Comparison of ENCODE assay signal across 8 cellular contexts in genomic region chr10:110209399-110209925, GRCh38. TPM values are rescaled to one million over a fixed set of nuclear protein-coding genes. Genes with fewer than 3 reads are reported as not detected.
A peak's percentile ranks its signal among the peaks of the same experiment; 100 is the strongest.
DNase-seq lines count a peak whose midpoint lies in the region; ATAC-seq and TF ChIP-seq lines count a peak whose summit lies in the region.

No MANE protein-coding gene starts in this region.

- TF ChIP-seq CTCF in PC-3 (conservative IDR thresholded peaks at IDR 0.05; ENCODE audit: low read depth, low read length) (no peak), gastroesophageal sphincter (IDR thresholded peaks at IDR 0.05) (no peak), neutrophil (IDR thresholded peaks at IDR 0.05) (no peak), upper lobe of right lung (IDR thresholded peaks at IDR 0.05) (no peak)

- H3F3A ChIP-seq in PC-3 (ENCODE audit: low read length, unreplicated experiment), result no peaks in the 10 kb centered on the region

- H4K20me1 ChIP-seq in PC-3 (ENCODE audit: low read length), result no peaks in the 10 kb centered on the region

- no peaks in the 10 kb centered on the region for H3K9me3 ChIP-seq in PC-3 (ENCODE audit: low read length)
- no peaks in the 10 kb centered on the region for H3K9me3 ChIP-seq in gastroesophageal sphincter
- H3K9me3 ChIP-seq in neutrophil, result no peaks in the 10 kb centered on the region
- H3K9me3 ChIP-seq in upper lobe of right lung, result no peaks in the 10 kb centered on the region

- no peak overlapping the region for H3K27ac ChIP-seq in PC-3 (ENCODE audit: low read length)
- H3K27ac ChIP-seq in gastroesophageal sphincter, result peak overlapping the region; percentile 92 to 100 (median 98)
- H3K27ac ChIP-seq in neutrophil, result peak overlapping the region; percentile 97
- peak overlapping the region; percentile 85 for H3K27ac ChIP-seq in upper lobe of right lung

- H3K36me3 ChIP-seq in PC-3 (ENCODE audit: low read depth, low read length), result no peaks in the 10 kb centered on the region
- H3K36me3 ChIP-seq in gastroesophageal sphincter, result no peaks in the 10 kb centered on the region
- H3K36me3 ChIP-seq in neutrophil, result no peaks in the 10 kb centered on the region
- no peaks in the 10 kb centered on the region for H3K36me3 ChIP-seq in upper lobe of right lung

- H3K27ac Mint-ChIP-seq in activated naive CD4-positive, alpha-beta T cell treated with anti-CD3 and anti-CD28 coated beads, Interleukin-2, amount 50 U/mL, for 24 hours, result peak overlapping the region; percentile 98

- no peaks in the 10 kb centered on the region for H3K9me2 ChIP-seq in PC-3 (replicated peaks; ENCODE audit: low read length)

- H3K4me1 ChIP-seq in PC-3 (ENCODE audit: insufficient read depth, low read length) (no peaks in the 10 kb centered on the region), gastroesophageal sphincter (peaks cover 5 to 43% (median 21%) of the 10 kb centered on the region in 3 donors), neutrophil (ENCODE audit: control insufficient read depth in 1 of 2, insufficient read depth in 1 of 2, low read depth in 1 of 2, low read length in 1 of 2) (peaks cover 47 to 61% of the 10 kb centered on the region in 2 experiments), upper lobe of right lung (peaks cover 18% of the 10 kb centered on the region)

- H2AFZ ChIP-seq in PC-3 (ENCODE audit: low read length), result peak overlapping the region; percentile 83

- POLR2A ChIA-PET in PC-3 (lab: Charles Lee; ENCODE audit: unreplicated experiment), result no interaction called here

- H3K4me1 Mint-ChIP-seq in activated naive CD4-positive, alpha-beta T cell treated with anti-CD3 and anti-CD28 coated beads, Interleukin-2, amount 50 U/mL, for 24 hours, result peaks cover 48% of the 10 kb centered on the region

- peak; percentile 82 for DNase-seq in Right ventricle myocardium inferior (ENCODE audit: missing footprints)
- DNase-seq in cardiac septum (ENCODE audit: low spot score), result no peak
- peak; percentile 54 for DNase-seq in PC-3
- peak; percentile 74 for DNase-seq in upper lobe of right lung

- H3K4me3 ChIP-seq in PC-3 (ENCODE audit: low read length), result peak overlapping the region; percentile 95
- peak overlapping the region; percentile 62 to 97 for H3K4me3 ChIP-seq in gastroesophageal sphincter
- peak overlapping the region; percentile 82 to 90 for H3K4me3 ChIP-seq in neutrophil (ENCODE audit: low read depth in 1 of 2, low read length in 1 of 2)
- H3K4me3 ChIP-seq in upper lobe of right lung, result peak overlapping the region; percentile 60

- 0 to 4% methylated on average over 9 to 11 of the region's 24 CpGs for WGBS in gastroesophageal sphincter (ENCODE audit: low coverage in 1 of 2), 2 donors

- peak overlapping the region; percentile 98 for H3K4me3 Mint-ChIP-seq in activated naive CD4-positive, alpha-beta T cell treated with anti-CD3 and anti-CD28 coated beads, Interleukin-2, amount 50 U/mL, for 24 hours

- H3K27me3 ChIP-seq in PC-3 (ENCODE audit: low read length) (no peaks in the 10 kb centered on the region), gastroesophageal sphincter (no peaks in the 10 kb centered on the region), neutrophil (no peaks in the 10 kb centered on the region), upper lobe of right lung (no peaks in the 10 kb centered on the region)

- CTCF ChIA-PET in PC-3 (lab: Charles Lee), result no interaction called here

- no peaks in the 10 kb centered on the region for H3K79me2 ChIP-seq in PC-3 (ENCODE audit: low read length)

- H3K27me3 Mint-ChIP-seq in activated naive CD4-positive, alpha-beta T cell treated with anti-CD3 and anti-CD28 coated beads, Interleukin-2, amount 50 U/mL, for 24 hours, result no peaks in the 10 kb centered on the region

- TF ChIP-seq POLR2A in gastroesophageal sphincter (IDR thresholded peaks at IDR 0.05), result no peak

- ATAC-seq in Right ventricle myocardium inferior, result peak; percentile 12
- peak; percentile 6; the same call in 1 of the 2 replicates for ATAC-seq in PC-3
- no peak for ATAC-seq in gastroesophageal sphincter
- no peak for ATAC-seq in upper lobe of right lung
- ATAC-seq in HG02970 (IDR thresholded peaks at IDR 0.05; ENCODE audit: low FRiP score, unreplicated experiment), result no peak

- BruUV-seq in PC-3 (replicated peaks; lab: Mats Ljungman, UMichigan), result TSS peak; percentile 75

- H3K9me3 Mint-ChIP-seq in activated naive CD4-positive, alpha-beta T cell treated with anti-CD3 and anti-CD28 coated beads, Interleukin-2, amount 50 U/mL, for 24 hours, result no peaks in the 10 kb centered on the region

- no peak for TF ChIP-seq EP300 in gastroesophageal sphincter (IDR thresholded peaks at IDR 0.05)

- no peaks in the 10 kb centered on the region for H3K36me3 Mint-ChIP-seq in activated naive CD4-positive, alpha-beta T cell treated with anti-CD3 and anti-CD28 coated beads, Interleukin-2, amount 50 U/mL, for 24 hours

- peak overlapping the region; percentile 95 for H3K4me2 ChIP-seq in PC-3 (ENCODE audit: low read length)

- intact Hi-C loops in Right ventricle myocardium inferior (cut with DNase I), result loop anchor here (2.0 kb wide), 3 partner anchors 59 to 71 kb away; no protein-coding TSS in a partner anchor
- intact Hi-C loops in cardiac septum (cut with DNase I), result loop anchor here (2.0 to 5.0 kb wide), 3 partner anchors 67 to 312 kb away; no protein-coding TSS in a partner anchor
- intact Hi-C loops in PC-3 (cut with micrococcal nuclease), result loop anchor here (1.0 to 5.0 kb wide), 2 partner anchors 37 to 71 kb away; no protein-coding TSS in a partner anchor
- intact Hi-C loops in upper lobe of right lung (cut with DNase I), result loop anchor here (10.0 kb wide), 2 partner anchors 55 to 65 kb away; no protein-coding TSS in a partner anchor

- no peak overlapping the region for H3K9ac ChIP-seq in PC-3 (ENCODE audit: low read length)

RNA-seq across cellular contexts. Expression of gene MXI1, which starts 2.1 kb away (rescaled TPM):
- total RNA-seq in Right ventricle myocardium inferior (69.1 TPM), cardiac septum (59.2 TPM), PC-3 (2014; rRNA removed) (15.6 and 18.0 TPM in 2 replicates), gastroesophageal sphincter (100 to 1,000 TPM; 103 to 279 (median 218) TPM), upper lobe of right lung (34.7 TPM)

Comparison
In these comparisons a context has a peak if more than half of its experiments do, and no peak if none do; other contexts are left out.
1. ATAC-seq: peak in Right ventricle myocardium inferior (single experiment) and PC-3 (single experiment); none in gastroesophageal sphincter (single experiment), upper lobe of right lung (single experiment) and HG02970 (single experiment).
2. Peak in every context shown above with its lines, with median percentiles within 50 percentile points of each other: H3K4me3 ChIP-seq.